In the genomic region with DNA sequence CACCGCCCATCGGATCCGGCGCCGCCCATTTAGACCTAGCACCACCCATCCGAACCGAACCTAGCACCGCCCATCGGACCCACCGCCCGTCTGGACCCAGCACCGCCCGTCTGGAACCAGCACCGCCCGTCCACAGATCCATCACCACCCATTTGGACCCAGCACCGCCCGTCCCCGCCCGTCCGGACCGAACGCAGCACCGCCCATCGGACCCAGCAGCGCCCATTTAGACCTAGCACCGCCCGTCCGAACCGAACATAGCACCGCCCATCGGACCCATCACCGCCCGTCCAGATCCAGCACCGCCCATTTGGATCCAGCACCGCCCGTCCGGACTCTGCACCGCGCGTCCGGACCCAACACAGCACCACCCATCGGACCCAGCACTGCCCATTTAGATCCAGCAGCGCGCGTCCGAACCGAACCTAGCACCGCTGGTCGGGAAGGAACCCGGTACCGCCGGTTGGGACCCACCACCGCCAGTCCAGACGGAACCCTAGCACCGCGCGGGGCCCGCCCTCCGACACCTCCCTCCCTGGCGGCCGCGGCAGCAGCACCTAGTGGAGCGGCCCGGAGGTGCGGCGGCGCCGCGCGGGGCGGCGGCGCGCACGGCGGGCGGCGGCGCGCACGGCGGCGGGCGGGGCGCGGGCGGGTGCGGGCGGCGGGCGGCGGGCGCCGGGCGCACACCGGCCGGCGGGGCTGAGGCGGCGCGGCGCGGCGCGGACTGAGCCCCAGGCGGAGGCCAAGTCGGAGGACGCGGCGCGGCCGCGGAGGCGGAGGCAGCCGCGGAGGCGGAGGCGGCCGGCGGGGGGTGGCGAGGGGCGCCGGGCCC, we compare ENCODE assay signal across 1 cellular context.
TF ChIP-seq lines count a peak whose summit lies in the region.

A gene with protein sequence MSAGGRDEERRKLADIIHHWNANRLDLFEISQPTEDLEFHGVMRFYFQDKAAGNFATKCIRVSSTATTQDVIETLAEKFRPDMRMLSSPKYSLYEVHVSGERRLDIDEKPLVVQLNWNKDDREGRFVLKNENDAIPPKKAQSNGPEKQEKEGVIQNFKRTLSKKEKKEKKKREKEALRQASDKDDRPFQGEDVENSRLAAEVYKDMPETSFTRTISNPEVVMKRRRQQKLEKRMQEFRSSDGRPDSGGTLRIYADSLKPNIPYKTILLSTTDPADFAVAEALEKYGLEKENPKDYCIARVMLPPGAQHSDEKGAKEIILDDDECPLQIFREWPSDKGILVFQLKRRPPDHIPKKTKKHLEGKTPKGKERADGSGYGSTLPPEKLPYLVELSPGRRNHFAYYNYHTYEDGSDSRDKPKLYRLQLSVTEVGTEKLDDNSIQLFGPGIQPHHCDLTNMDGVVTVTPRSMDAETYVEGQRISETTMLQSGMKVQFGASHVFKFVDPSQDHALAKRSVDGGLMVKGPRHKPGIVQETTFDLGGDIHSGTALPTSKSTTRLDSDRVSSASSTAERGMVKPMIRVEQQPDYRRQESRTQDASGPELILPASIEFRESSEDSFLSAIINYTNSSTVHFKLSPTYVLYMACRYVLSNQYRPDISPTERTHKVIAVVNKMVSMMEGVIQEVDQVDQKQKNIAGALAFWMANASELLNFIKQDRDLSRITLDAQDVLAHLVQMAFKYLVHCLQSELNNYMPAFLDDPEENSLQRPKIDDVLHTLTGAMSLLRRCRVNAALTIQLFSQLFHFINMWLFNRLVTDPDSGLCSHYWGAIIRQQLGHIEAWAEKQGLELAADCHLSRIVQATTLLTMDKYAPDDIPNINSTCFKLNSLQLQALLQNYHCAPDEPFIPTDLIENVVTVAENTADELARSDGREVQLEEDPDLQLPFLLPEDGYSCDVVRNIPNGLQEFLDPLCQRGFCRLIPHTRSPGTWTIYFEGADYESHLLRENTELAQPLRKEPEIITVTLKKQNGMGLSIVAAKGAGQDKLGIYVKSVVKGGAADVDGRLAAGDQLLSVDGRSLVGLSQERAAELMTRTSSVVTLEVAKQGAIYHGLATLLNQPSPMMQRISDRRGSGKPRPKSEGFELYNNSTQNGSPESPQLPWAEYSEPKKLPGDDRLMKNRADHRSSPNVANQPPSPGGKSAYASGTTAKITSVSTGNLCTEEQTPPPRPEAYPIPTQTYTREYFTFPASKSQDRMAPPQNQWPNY (N-terminal part only) (plus strand): TSS at position 682 of the 832 bp plus-strand sequence. CDS start 222 bp downstream, outside the sequence.

TF ChIP-seq in HepG2, 621 proteins besides CTCF, POLR2A, EP300 and RAD21 (continued from another document and continues in another):
- TF ChIP-seq, protein P1, sequence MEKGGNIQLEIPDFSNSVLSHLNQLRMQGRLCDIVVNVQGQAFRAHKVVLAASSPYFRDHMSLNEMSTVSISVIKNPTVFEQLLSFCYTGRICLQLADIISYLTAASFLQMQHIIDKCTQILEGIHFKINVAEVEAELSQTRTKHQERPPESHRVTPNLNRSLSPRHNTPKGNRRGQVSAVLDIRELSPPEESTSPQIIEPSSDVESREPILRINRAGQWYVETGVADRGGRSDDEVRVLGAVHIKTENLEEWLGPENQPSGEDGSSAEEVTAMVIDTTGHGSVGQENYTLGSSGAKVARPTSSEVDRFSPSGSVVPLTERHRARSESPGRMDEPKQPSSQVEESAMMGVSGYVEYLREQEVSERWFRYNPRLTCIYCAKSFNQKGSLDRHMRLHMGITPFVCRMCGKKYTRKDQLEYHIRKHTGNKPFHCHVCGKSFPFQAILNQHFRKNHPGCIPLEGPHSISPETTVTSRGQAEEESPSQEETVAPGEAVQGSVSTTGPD (CRISPR knock-in tag; IDR thresholded peaks at IDR 0.05): no peak
- TF ChIP-seq ZNF205 (CRISPR knock-in tag; IDR thresholded peaks at IDR 0.05): 0 out of 2 replicates have a peak, but pooled peaks have one; percentile 26
- no peak for TF ChIP-seq JUND (CRISPR knock-in tag; IDR thresholded peaks at IDR 0.05)
- TF ChIP-seq MZF1 (CRISPR knock-in tag; IDR thresholded peaks at IDR 0.05; ENCODE audit: borderline replicate concordance): no peak
- TF ChIP-seq ZNF20 (CRISPR knock-in tag; IDR thresholded peaks at IDR 0.05): 0 out of 2 replicates have a peak, but pooled peaks have one; percentile 4
- 0 out of 2 replicates have a peak, but pooled peaks have one; percentile 58 for TF ChIP-seq ZNF564 (CRISPR knock-in tag; IDR thresholded peaks at IDR 0.05)
- TF ChIP-seq TARDBP (CRISPR knock-in tag; IDR thresholded peaks at IDR 0.05): peak; percentile 69; the same call in 1 of the 2 replicates
- no peak for TF ChIP-seq ZFP36 (IDR thresholded peaks at IDR 0.05; ENCODE audit: borderline replicate concordance, low read depth, low read length, partially characterized antibody)
- no peak for TF ChIP-seq ZFP1 (CRISPR knock-in tag; IDR thresholded peaks at IDR 0.05)
- TF ChIP-seq, protein P2, sequence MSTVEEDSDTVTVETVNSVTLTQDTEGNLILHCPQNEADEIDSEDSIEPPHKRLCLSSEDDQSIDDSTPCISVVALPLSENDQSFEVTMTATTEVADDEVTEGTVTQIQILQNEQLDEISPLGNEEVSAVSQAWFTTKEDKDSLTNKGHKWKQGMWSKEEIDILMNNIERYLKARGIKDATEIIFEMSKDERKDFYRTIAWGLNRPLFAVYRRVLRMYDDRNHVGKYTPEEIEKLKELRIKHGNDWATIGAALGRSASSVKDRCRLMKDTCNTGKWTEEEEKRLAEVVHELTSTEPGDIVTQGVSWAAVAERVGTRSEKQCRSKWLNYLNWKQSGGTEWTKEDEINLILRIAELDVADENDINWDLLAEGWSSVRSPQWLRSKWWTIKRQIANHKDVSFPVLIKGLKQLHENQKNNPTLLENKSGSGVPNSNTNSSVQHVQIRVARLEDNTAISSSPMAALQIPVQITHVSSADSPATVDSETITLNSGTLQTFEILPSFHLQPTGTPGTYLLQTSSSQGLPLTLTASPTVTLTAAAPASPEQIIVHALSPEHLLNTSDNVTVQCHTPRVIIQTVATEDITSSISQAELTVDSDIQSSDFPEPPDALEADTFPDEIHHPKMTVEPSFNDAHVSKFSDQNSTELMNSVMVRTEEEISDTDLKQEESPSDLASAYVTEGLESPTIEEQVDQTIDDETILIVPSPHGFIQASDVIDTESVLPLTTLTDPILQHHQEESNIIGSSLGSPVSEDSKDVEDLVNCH (CRISPR knock-in tag; IDR thresholded peaks at IDR 0.05): peak; percentile 40; the same call in 1 of the 2 replicates
- TF ChIP-seq, protein P3, sequence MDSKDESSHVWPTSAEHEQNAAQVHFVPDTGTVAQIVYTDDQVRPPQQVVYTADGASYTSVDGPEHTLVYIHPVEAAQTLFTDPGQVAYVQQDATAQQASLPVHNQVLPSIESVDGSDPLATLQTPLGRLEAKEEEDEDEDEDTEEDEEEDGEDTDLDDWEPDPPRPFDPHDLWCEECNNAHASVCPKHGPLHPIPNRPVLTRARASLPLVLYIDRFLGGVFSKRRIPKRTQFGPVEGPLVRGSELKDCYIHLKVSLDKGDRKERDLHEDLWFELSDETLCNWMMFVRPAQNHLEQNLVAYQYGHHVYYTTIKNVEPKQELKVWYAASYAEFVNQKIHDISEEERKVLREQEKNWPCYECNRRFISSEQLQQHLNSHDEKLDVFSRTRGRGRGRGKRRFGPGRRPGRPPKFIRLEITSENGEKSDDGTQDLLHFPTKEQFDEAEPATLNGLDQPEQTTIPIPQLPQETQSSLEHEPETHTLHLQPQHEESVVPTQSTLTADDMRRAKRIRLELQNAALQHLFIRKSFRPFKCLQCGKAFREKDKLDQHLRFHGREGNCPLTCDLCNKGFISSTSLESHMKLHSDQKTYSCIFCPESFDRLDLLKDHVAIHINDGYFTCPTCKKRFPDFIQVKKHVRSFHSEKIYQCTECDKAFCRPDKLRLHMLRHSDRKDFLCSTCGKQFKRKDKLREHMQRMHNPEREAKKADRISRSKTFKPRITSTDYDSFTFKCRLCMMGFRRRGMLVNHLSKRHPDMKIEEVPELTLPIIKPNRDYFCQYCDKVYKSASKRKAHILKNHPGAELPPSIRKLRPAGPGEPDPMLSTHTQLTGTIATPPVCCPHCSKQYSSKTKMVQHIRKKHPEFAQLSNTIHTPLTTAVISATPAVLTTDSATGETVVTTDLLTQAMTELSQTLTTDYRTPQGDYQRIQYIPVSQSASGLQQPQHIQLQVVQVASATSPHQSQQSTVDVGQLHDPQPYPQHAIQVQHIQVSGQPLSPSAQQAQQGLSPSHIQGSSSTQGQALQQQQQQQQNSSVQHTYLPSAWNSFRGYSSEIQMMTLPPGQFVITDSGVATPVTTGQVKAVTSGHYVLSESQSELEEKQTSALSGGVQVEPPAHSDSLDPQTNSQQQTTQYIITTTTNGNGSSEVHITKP (CRISPR knock-in tag; IDR thresholded peaks at IDR 0.05; ENCODE audit: low read depth): no peak
- TF ChIP-seq KLF12 (CRISPR knock-in tag; IDR thresholded peaks at IDR 0.05; ENCODE audit: borderline replicate concordance): peak; percentile 22; the same call in 1 of the 2 replicates
- TF ChIP-seq GLI4 (CRISPR knock-in tag; IDR thresholded peaks at IDR 0.05; ENCODE audit: borderline replicate concordance): peak; percentile 97
- TF ChIP-seq, protein P4, sequence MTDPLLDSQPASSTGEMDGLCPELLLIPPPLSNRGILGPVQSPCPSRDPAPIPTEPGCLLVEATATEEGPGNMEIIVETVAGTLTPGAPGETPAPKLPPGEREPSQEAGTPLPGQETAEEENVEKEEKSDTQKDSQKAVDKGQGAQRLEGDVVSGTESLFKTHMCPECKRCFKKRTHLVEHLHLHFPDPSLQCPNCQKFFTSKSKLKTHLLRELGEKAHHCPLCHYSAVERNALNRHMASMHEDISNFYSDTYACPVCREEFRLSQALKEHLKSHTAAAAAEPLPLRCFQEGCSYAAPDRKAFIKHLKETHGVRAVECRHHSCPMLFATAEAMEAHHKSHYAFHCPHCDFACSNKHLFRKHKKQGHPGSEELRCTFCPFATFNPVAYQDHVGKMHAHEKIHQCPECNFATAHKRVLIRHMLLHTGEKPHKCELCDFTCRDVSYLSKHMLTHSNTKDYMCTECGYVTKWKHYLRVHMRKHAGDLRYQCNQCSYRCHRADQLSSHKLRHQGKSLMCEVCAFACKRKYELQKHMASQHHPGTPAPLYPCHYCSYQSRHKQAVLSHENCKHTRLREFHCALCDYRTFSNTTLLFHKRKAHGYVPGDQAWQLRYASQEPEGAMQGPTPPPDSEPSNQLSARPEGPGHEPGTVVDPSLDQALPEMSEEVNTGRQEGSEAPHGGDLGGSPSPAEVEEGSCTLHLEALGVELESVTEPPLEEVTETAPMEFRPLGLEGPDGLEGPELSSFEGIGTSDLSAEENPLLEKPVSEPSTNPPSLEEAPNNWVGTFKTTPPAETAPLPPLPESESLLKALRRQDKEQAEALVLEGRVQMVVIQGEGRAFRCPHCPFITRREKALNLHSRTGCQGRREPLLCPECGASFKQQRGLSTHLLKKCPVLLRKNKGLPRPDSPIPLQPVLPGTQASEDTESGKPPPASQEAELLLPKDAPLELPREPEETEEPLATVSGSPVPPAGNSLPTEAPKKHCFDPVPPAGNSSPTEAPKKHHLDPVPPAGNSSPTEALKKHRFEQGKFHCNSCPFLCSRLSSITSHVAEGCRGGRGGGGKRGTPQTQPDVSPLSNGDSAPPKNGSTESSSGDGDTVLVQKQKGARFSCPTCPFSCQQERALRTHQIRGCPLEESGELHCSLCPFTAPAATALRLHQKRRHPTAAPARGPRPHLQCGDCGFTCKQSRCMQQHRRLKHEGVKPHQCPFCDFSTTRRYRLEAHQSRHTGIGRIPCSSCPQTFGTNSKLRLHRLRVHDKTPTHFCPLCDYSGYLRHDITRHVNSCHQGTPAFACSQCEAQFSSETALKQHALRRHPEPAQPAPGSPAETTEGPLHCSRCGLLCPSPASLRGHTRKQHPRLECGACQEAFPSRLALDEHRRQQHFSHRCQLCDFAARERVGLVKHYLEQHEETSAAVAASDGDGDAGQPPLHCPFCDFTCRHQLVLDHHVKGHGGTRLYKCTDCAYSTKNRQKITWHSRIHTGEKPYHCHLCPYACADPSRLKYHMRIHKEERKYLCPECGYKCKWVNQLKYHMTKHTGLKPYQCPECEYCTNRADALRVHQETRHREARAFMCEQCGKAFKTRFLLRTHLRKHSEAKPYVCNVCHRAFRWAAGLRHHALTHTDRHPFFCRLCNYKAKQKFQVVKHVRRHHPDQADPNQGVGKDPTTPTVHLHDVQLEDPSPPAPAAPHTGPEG (CRISPR knock-in tag; IDR thresholded peaks at IDR 0.05): 0 out of 2 replicates have a peak, but pooled peaks have one; percentile 49
- TF ChIP-seq SMAD9 (CRISPR knock-in tag; IDR thresholded peaks at IDR 0.05): no peak
- peak; percentile 65 for TF ChIP-seq KMT2B (CRISPR knock-in tag; IDR thresholded peaks at IDR 0.05)
- no peak for TF ChIP-seq SOX13 (IDR thresholded peaks at IDR 0.05)
- TF ChIP-seq SOX13 (CRISPR knock-in tag; conservative IDR thresholded peaks at IDR 0.05 in 1 of 2, IDR thresholded peaks at IDR 0.05 in 1 of 2): peak in 1 of 2 experiments; percentile 27; a peak in 1 of 4 replicates
- TF ChIP-seq RXRB (CRISPR knock-in tag; IDR thresholded peaks at IDR 0.05; ENCODE audit: borderline replicate concordance): 0 out of 2 replicates have a peak, but pooled peaks have one; percentile 11
- TF ChIP-seq SRSF1 (optimal IDR thresholded peaks at IDR 0.05; ENCODE audit: low read depth, low read length): peak; percentile 22
- peak; percentile 50; the same call in 1 of the 2 replicates for TF ChIP-seq ZNF607 (CRISPR knock-in tag; IDR thresholded peaks at IDR 0.05; ENCODE audit: borderline replicate concordance)
- TF ChIP-seq POGZ (CRISPR knock-in tag; IDR thresholded peaks at IDR 0.05): 0 out of 2 replicates have a peak, but pooled peaks have one; percentile 5
- TF ChIP-seq, protein P5, sequence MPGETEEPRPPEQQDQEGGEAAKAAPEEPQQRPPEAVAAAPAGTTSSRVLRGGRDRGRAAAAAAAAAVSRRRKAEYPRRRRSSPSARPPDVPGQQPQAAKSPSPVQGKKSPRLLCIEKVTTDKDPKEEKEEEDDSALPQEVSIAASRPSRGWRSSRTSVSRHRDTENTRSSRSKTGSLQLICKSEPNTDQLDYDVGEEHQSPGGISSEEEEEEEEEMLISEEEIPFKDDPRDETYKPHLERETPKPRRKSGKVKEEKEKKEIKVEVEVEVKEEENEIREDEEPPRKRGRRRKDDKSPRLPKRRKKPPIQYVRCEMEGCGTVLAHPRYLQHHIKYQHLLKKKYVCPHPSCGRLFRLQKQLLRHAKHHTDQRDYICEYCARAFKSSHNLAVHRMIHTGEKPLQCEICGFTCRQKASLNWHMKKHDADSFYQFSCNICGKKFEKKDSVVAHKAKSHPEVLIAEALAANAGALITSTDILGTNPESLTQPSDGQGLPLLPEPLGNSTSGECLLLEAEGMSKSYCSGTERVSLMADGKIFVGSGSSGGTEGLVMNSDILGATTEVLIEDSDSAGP (CRISPR knock-in tag; IDR thresholded peaks at IDR 0.05; ENCODE audit: borderline replicate concordance): peak; percentile 62
- TF ChIP-seq, protein P6, sequence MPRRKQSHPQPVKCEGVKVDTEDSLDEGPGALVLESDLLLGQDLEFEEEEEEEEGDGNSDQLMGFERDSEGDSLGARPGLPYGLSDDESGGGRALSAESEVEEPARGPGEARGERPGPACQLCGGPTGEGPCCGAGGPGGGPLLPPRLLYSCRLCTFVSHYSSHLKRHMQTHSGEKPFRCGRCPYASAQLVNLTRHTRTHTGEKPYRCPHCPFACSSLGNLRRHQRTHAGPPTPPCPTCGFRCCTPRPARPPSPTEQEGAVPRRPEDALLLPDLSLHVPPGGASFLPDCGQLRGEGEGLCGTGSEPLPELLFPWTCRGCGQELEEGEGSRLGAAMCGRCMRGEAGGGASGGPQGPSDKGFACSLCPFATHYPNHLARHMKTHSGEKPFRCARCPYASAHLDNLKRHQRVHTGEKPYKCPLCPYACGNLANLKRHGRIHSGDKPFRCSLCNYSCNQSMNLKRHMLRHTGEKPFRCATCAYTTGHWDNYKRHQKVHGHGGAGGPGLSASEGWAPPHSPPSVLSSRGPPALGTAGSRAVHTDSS (CRISPR knock-in tag; conservative IDR thresholded peaks at IDR 0.05): 0 out of 2 replicates have a peak, but pooled peaks have one; percentile 19
